Comparison of ENCODE assay signal across 34 cellular contexts in genomic region chr6:5079692-5080091, GRCh38.
"Had no signal": no experiment of that assay in that cellular context is flagged by ENCODE, and none has a peak within 500 bp of the region (broad histone marks: within the 10 kb centered on the region; RNA-seq: fewer than 3 reads in every experiment).

No MANE protein-coding gene starts in this region.

- H3K36me3 ChIP-seq: MG63 had no signal

- H3K4me3 ChIP-seq: MG63 had no signal

- H3K9me3 ChIP-seq: MG63 had no signal

- H3K27me3 ChIP-seq: MG63 had no signal

- DNase-seq: Karpas-422, Kasumi-1, MG63, MM.1S, MV-4-11, NCI-H1048, NCI-H1092, NCI-H1092 treated with DMSO at 0.1 percent for 48 hours, NCI-H1105, NCI-H1105 treated with DMSO at 0.1 percent for 48 hours, NCI-H1417, NCI-H1417 treated with DMSO at 0.1 percent for 48 hours, NCI-H1436, NCI-H1436 treated with DMSO at 0.1 percent for 48 hours, NCI-H146, NCI-H1694, NCI-H1694 treated with DMSO at 0.1 percent for 48 hours, NCI-H187, NCI-H187 treated with DMSO at 0.1 percent for 48 hours, NCI-H1930, NCI-H2029, NCI-H2029 treated with DMSO at 0.1 percent for 48 hours, NCI-H2081, NCI-H2081 treated with DMSO at 0.1 percent for 48 hours, NCI-H2107, NCI-H2171, NCI-H2171 treated with DMSO at 0.1 percent for 48 hours, NCI-H2227 treated with DMSO at 0.1 percent for 48 hours, NCI-H226, NCI-H345, NCI-H446, NCI-H446 treated with DMSO at 0.1 percent for 48 hours, NCI-H510A, NCI-H510A treated with DMSO at 0.1 percent for 48 hours had no signal
